In the genomic region with DNA sequence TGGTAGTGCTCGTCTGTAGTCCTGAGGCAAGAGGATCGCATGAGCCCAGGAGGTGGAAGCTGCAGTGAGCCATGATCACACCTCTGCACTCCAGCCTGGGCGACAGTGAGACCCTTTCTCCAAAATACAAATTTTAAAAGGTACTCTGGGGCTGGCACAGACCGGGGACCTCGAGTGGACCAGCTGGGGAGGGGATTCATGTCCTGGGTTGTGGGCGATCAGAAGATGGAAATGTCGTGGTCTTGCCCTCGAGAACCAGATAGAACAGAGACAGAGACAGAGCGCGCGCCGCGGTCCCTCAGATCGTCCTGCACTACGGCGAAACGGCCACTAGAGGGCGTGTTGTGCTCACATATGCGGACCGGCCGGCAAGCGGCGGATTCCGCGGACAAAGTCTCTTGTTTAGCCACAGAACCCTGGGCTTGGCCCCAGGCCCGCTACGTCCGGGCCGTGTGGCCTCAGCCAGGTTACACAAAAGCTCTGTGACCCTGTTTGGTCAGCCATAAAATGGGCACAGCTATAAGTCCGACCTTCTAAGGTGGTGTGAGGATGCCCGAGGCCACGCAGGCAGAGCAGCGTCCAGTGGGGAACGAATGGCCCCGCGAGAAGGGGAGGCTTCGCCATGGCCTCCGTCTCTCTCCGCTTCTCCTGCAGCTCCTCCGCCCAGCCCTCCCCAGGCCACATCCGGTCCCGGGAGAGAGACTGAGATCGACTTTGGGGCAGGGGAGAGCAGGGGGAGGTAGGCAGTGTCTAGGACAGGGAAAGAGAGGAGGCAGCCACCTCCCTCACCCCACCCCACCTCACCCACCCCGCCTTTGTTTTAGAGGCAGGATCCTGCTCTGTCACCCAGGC, we compare ENCODE assay signal across 8 cellular contexts. TPM values are rescaled to one million over a fixed set of nuclear protein-coding genes. Genes with fewer than 3 reads are reported as not detected.
A peak's percentile ranks its signal among the peaks of the same experiment; 100 is the strongest.
DNase-seq lines count a peak whose midpoint lies in the region; ATAC-seq and FAIRE-seq lines count a peak whose summit lies in the region.

No MANE protein-coding gene starts in this region.

- ATAC-seq in right cardiac atrium, result peak; percentile 89 to 93

- no peak for FAIRE-seq in urothelium cell line (lab: Jason Lieb, UNC)

- H3K4me1 ChIP-seq in right cardiac atrium (ENCODE audit: control insufficient read depth, insufficient read depth, low read length), result no peaks in the 10 kb centered on the region

- H3K9me3 ChIP-seq in right cardiac atrium (ENCODE audit: control insufficient read depth, low read length), result no peaks in the 10 kb centered on the region

- intact Hi-C loops in right cardiac atrium (cut with DNase I), result loop anchor here in 2 of 4 donors (1.0 to 5.0 kb wide), 2 partner anchors 40 to 41 kb away; no protein-coding TSS in a partner anchor

- H3K27ac ChIP-seq in right cardiac atrium (ENCODE audit: low read length), result no peak overlapping the region

- no peaks in the 10 kb centered on the region for H3K27me3 ChIP-seq in right cardiac atrium (ENCODE audit: control insufficient read depth, insufficient read depth)

- 3% methylated on average over 44 of the region's 44 CpGs for WGBS in right cardiac atrium

- peak overlapping the region; percentile 14 for H3K4me3 ChIP-seq in right cardiac atrium (ENCODE audit: low read length)

- DNase-seq in NCI-H524 (lab: John Stamatoyannopoulos, UW) (peak; percentile 58 to 87), NCI-H524 treated with DMSO at 0.1 percent for 48 hours (lab: John Stamatoyannopoulos, UW) (no peak), NCI-H1436 (lab: John Stamatoyannopoulos, UW) (peak; percentile 70), T-helper 2 cell (peak; percentile 69 to 77 (median 73)), anterior cingulate cortex (lab: John Stamatoyannopoulos, UW) (peak in 55 of 58 donors; percentile 11 to 91 (median 65)), right cardiac atrium (peak; percentile 85 to 96 (median 93)), putamen (ENCODE audit: low spot score) (peak; percentile 62), urothelium cell line (ENCODE audit: low spot score) (peak; percentile 82)

RNA-seq across cellular contexts. Expression of a gene that starts 14.6 kb away (rescaled TPM):
- total RNA-seq in right cardiac atrium, result 1 to 10 TPM in 2 of 4 donors, under 1 TPM in 2; 0.19 to 1.3 (median 0.99) TPM
- 1.2 TPM for polyA plus RNA-seq in right cardiac atrium
